ENCODE assay signal across 8 cellular contexts in genomic region chr17:9020824-9021157, GRCh38. TPM values are rescaled to one million over a fixed set of nuclear protein-coding genes. Genes with fewer than 3 reads are reported as not detected.
DNase-seq lines count a peak whose midpoint lies in the region; ATAC-seq and TF ChIP-seq lines count a peak whose summit lies in the region.

No MANE protein-coding gene starts in this region.

- H3K9me3 ChIP-seq in SJCRH30 (replicated peaks) (no peaks in the 10 kb centered on the region), right atrium auricular region (no peaks in the 10 kb centered on the region), skeletal muscle tissue (ENCODE audit: control insufficient read depth in 3 of 3, low read length in 3 of 3) (no peaks in the 10 kb centered on the region)

- H3K4me3 ChIP-seq in SJCRH30 (peak overlapping the region; percentile 88), right atrium auricular region (peak overlapping the region; percentile 55 to 73), skeletal muscle tissue (ENCODE audit: low read length in 3 of 3) (peak overlapping the region; percentile 54 to 71 (median 67))

- peak overlapping the region; percentile 28; the same call in 1 of the 2 replicates for H3K27ac ChIP-seq in SJCRH30
- H3K27ac ChIP-seq in right atrium auricular region = peak overlapping the region; percentile 90 to 92
- peak overlapping the region; percentile 30 for H3K27ac ChIP-seq in skeletal muscle tissue (ENCODE audit: low read depth, low read length)

- ATAC-seq in GM21390 (IDR thresholded peaks at IDR 0.05; ENCODE audit: unreplicated experiment) (peak; percentile 12), HG03025 (IDR thresholded peaks at IDR 0.05; ENCODE audit: low FRiP score, unreplicated experiment) (no peak), GM19452 (IDR thresholded peaks at IDR 0.05; ENCODE audit: unreplicated experiment) (no peak), HG03342 (IDR thresholded peaks at IDR 0.05; ENCODE audit: unreplicated experiment) (no peak)

- H3K36me3 ChIP-seq in SJCRH30 (no peaks in the 10 kb centered on the region), right atrium auricular region (peaks cover 6% of the 10 kb centered on the region), skeletal muscle tissue (ENCODE audit: control insufficient read depth in 3 of 3, insufficient read depth in 3 of 3, low read length in 3 of 3) (peaks cover 0 to 2% (median 0%) of the 10 kb centered on the region in 3 donors)

- H3K4me1 ChIP-seq in SJCRH30 = no peaks in the 10 kb centered on the region
- peaks cover 0 to 35% of the 10 kb centered on the region in 2 donors for H3K4me1 ChIP-seq in right atrium auricular region
- H3K4me1 ChIP-seq in skeletal muscle tissue (ENCODE audit: control insufficient read depth in 3 of 3, insufficient read depth in 3 of 3, low read length in 3 of 3) = peaks cover 11 to 22% (median 19%) of the 10 kb centered on the region in 3 donors

- H3K9ac ChIP-seq in skeletal muscle tissue (ENCODE audit: low read depth in 1 of 3, low read length in 3 of 3) = peak overlapping the region in 2 of 3 donors; percentile 20 to 70

- TF ChIP-seq CTCF in right atrium auricular region (IDR thresholded peaks at IDR 0.05) = no peak

- H3K27me3 ChIP-seq in SJCRH30 (no peaks in the 10 kb centered on the region), right atrium auricular region (no peaks in the 10 kb centered on the region), skeletal muscle tissue (ENCODE audit: control insufficient read depth in 3 of 3, insufficient read depth in 3 of 3, low read length in 3 of 3) (peaks cover 23 to 24% (median 24%) of the 10 kb centered on the region in 3 donors)

- DNase-seq in SJCRH30 (no peak), right atrium auricular region (ENCODE audit: low spot score) (no peak)
- no peak for DNase-seq in central memory CD4-positive, alpha-beta T cell

RNA-seq across cellular contexts. Expression of gene NTN1, which starts 0.5 kb away (rescaled TPM):
- total RNA-seq in SJCRH30 (2014; rRNA removed; shearing (Covaris generic)) = 10.4 TPM in 2 replicates
- total RNA-seq in right atrium auricular region (100 to 1,000 TPM; 142 to 163 TPM), skeletal muscle tissue (6.8 TPM)

RNA-seq across cellular contexts. Expression of gene PIK3R5, which starts 55.3 kb away (rescaled TPM):
- not detected in 2 replicates for total RNA-seq in SJCRH30 (2014; rRNA removed; shearing (Covaris generic))
- total RNA-seq in right atrium auricular region = 1 to 10 TPM; 5.0 to 7.5 TPM
- total RNA-seq in skeletal muscle tissue = 2.1 TPM

Comparison
In these comparisons a context has a peak if more than half of its experiments do, and no peak if none do; other contexts are left out.
1. H3K27ac ChIP-seq: peak in every context shown above with its lines; median percentile 91 in right atrium auricular region; 30 in skeletal muscle tissue; 28 in SJCRH30.
2. RNA of gene NTN1, which starts 0.5 kb away (total RNA-seq): 142 to 163 TPM in right atrium auricular region; 10.4 TPM in SJCRH30 and 6.8 TPM in skeletal muscle tissue (single experiment); every median in the first group is over 10 times any median in the second.
3. Peak in every context shown above with its lines, with median percentiles within 50 percentile points of each other: H3K4me3 ChIP-seq.